In genomic region chr4:86968477-86969015, GRCh38 we compare ENCODE assay signal across 25 cellular contexts.
"Had no signal": no experiment of that assay in that cellular context is flagged by ENCODE, and none has a peak within 500 bp of the region (broad histone marks: within the 10 kb centered on the region; RNA-seq: fewer than 3 reads in every experiment).

No MANE protein-coding gene starts in this region.

- H3K4me1 ChIP-seq: parathyroid adenoma had no signal

- H3K9me3 Mint-ChIP-seq: activated CD4-positive, alpha-beta T cell treated with anti-CD3 and anti-CD28 coated beads, Interleukin-2, amount 10 ng/mL, durations not matched to agents 7 days and 5 days; activated naive CD4-positive, alpha-beta T cell treated with anti-CD3 and anti-CD28 coated beads, Interleukin-2, amount 10 ng/mL, durations not matched to agents 7 days and 5 days; activated naive CD8-positive, alpha-beta T cell treated with anti-CD3 and anti-CD28 coated beads, Interleukin-2, amount 50 U/mL, for 24 hours; natural killer cell; stimulated activated memory B cell treated with anti-CD40 and anti-IgM and Interleukin-4, amounts not matched to agents 10 μg/mL and 1 μg/mL and 100 μg/mL, for 72 hours had no signal

- H2AFZ ChIP-seq: hepatocyte, parathyroid adenoma had no signal

- H3K27ac Mint-ChIP-seq: activated CD4-positive, alpha-beta T cell treated with anti-CD3 and anti-CD28 coated beads, Interleukin-2, amount 10 ng/mL, durations not matched to agents 7 days and 5 days; activated naive CD4-positive, alpha-beta T cell treated with anti-CD3 and anti-CD28 coated beads, Interleukin-2, amount 10 ng/mL, durations not matched to agents 7 days and 5 days; activated naive CD8-positive, alpha-beta T cell treated with anti-CD3 and anti-CD28 coated beads, Interleukin-2, amount 50 U/mL, for 24 hours; natural killer cell; stimulated activated memory B cell treated with anti-CD40 and anti-IgM and Interleukin-4, amounts not matched to agents 10 μg/mL and 1 μg/mL and 100 μg/mL, for 72 hours had no signal

- H3K27ac ChIP-seq: cardiac muscle cell, epithelial cell of prostate, hepatocyte, lower lobe of right lung, parathyroid adenoma, sigmoid colon, thoracic aorta, upper lobe of right lung had no signal

- H3K4me3 ChIP-seq: cardiac muscle cell, hepatocyte, lower lobe of right lung, sigmoid colon, spleen, thoracic aorta, upper lobe of right lung had no signal

- H3K9me3 ChIP-seq: lower lobe of right lung, neutrophil, sigmoid colon, spleen, thoracic aorta, upper lobe of right lung had no signal

- H3K4me2 ChIP-seq: hepatocyte had no signal

- H3K4me3 Mint-ChIP-seq: activated CD4-positive, alpha-beta T cell treated with anti-CD3 and anti-CD28 coated beads, Interleukin-2, amount 10 ng/mL, durations not matched to agents 7 days and 5 days; activated naive CD4-positive, alpha-beta T cell treated with anti-CD3 and anti-CD28 coated beads, Interleukin-2, amount 10 ng/mL, durations not matched to agents 7 days and 5 days; activated naive CD8-positive, alpha-beta T cell treated with anti-CD3 and anti-CD28 coated beads, Interleukin-2, amount 50 U/mL, for 24 hours; natural killer cell; stimulated activated memory B cell treated with anti-CD40 and anti-IgM and Interleukin-4, amounts not matched to agents 10 μg/mL and 1 μg/mL and 100 μg/mL, for 72 hours had no signal

- H3K27me3 Mint-ChIP-seq: activated CD4-positive, alpha-beta T cell treated with anti-CD3 and anti-CD28 coated beads, Interleukin-2, amount 10 ng/mL, durations not matched to agents 7 days and 5 days; activated naive CD4-positive, alpha-beta T cell treated with anti-CD3 and anti-CD28 coated beads, Interleukin-2, amount 10 ng/mL, durations not matched to agents 7 days and 5 days; activated naive CD8-positive, alpha-beta T cell treated with anti-CD3 and anti-CD28 coated beads, Interleukin-2, amount 50 U/mL, for 24 hours; stimulated activated memory B cell treated with anti-CD40 and anti-IgM and Interleukin-4, amounts not matched to agents 10 μg/mL and 1 μg/mL and 100 μg/mL, for 72 hours had no signal

- H3K27me3 ChIP-seq: cardiac muscle cell, hepatocyte, neutrophil, sigmoid colon, spleen, upper lobe of right lung had no signal

- H3K9ac ChIP-seq: parathyroid adenoma had no signal

- ATAC-seq: activated CD4-positive, CD25-positive, alpha-beta regulatory T cell treated with anti-CD3 and anti-CD28 coated beads, Interleukin-2, amount 50 U/mL, for 24 hours; activated naive CD8-positive, alpha-beta T cell treated with anti-CD3 and anti-CD28 coated beads, Interleukin-2, amount 50 U/mL, for 24 hours; left cardiac atrium; natural killer cell; stimulated activated memory B cell treated with anti-CD40 and anti-IgM and Interleukin-4, amounts not matched to agents 10 μg/mL and 1 μg/mL and 100 μg/mL, for 72 hours had no signal

- H3K36me3 Mint-ChIP-seq: natural killer cell; stimulated activated memory B cell treated with anti-CD40 and anti-IgM and Interleukin-4, amounts not matched to agents 10 μg/mL and 1 μg/mL and 100 μg/mL, for 72 hours had no signal

- DNase-seq: activated CD4-positive, alpha-beta T cell treated with anti-CD3 and anti-CD28 coated beads, Interleukin-2, amount 10 ng/mL, durations not matched to agents 7 days and 5 days; activated CD8-positive, alpha-beta memory T cell treated with anti-CD3 and anti-CD28 coated beads for 24 hours; activated CD8-positive, alpha-beta memory T cell treated with anti-CD3 and anti-CD28 coated beads, Interleukin-2, amount 50 U/mL, for 48 hours; activated effector memory CD4-positive, alpha-beta T cell treated with Interleukin-2 at 50 U/mL for 16 hours; activated naive CD4-positive, alpha-beta T cell treated with anti-CD3 and anti-CD28 coated beads, Interleukin-2, amount 10 ng/mL, durations not matched to agents 7 days and 5 days; activated naive CD8-positive, alpha-beta T cell treated with anti-CD3 and anti-CD28 coated beads, Interleukin-2, amount 50 U/mL, for 24 hours; activated T-cell treated with anti-CD3 and anti-CD28 coated beads, Interleukin-2, amount 50 U/mL, for 48 hours; aorta; left cardiac atrium; lower lobe of right lung; natural killer cell; sigmoid colon; spleen; stimulated activated CD4-positive, alpha-beta T cell treated with anti-CD3 and anti-CD28 coated beads, Interleukin-4, amount 100 ng/mL, for 4 hours; T-helper 1 cell; T-helper 9 cell; upper lobe of right lung had no signal

- H3K36me3 ChIP-seq: cardiac muscle cell, lower lobe of right lung, neutrophil, sigmoid colon, spleen, thoracic aorta, upper lobe of right lung had no signal
